ENCODE assay signal across 8 cellular contexts in the genomic region with DNA sequence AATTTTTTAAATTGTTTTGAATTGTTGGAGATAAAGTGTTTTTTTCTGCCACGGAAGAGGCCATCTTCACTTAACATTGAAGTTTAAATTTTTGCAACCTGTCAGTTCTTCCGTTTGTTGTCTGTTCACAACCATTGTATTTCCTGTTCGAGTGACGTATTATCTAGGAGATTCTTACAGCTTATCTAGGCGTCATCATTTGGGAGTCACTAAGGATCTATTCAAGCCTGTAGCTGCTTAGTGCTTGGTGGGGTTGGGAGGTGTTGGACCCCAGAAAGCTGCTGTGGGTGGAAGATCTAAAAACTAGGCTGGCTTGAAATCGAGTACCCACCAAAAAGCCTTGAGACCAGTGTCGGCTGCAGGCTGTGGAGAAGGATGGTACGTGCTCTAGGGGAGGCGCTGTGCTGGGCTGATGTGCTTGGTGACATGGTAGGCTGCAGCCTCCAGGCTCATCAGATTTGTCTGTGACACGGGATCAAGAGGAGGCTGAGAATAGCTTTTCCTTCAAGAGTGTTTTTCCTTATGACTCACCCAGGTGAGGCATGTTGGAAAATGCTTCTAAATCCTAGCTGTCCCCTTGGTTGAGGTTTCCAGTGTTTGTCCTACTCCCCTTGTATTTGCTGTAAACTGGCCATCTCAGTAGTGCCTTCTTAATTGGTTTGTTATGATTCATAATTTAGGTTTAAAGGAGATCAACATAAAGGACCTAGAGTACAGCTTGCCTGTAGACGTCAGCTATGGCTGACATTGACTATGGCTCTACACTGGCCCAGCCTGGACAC. TPM values are rescaled to one million over a fixed set of nuclear protein-coding genes. Genes with fewer than 3 reads are reported as not detected.
DNase-seq lines count a peak whose midpoint lies in the region; ATAC-seq and TF ChIP-seq lines count a peak whose summit lies in the region.

No MANE protein-coding gene starts in this region.

- BruUV-seq in PC-9 (replicated peaks; lab: Mats Ljungman, UMichigan): no TSS peak

- no peaks in the 10 kb centered on the region for H4K20me1 ChIP-seq in PC-9 (ENCODE audit: insufficient read depth)

- H3K9me3 Mint-ChIP-seq in nephron progenitor cell: no peaks in the 10 kb centered on the region

- no peaks in the 10 kb centered on the region for H3K9me2 ChIP-seq in PC-9 (ENCODE audit: insufficient read depth)

- H3F3A ChIP-seq in PC-9 (ENCODE audit: insufficient read depth, low read depth): no peaks in the 10 kb centered on the region

- H3K4me1 Mint-ChIP-seq in nephron progenitor cell: peaks cover 12% of the 10 kb centered on the region

- DNase-seq in effector memory CD4-positive, alpha-beta T cell: peak in 1 of 3 donors; percentile 32
- no peak for DNase-seq in nephron progenitor cell
- DNase-seq in ACHN: no peak
- no peak for DNase-seq in PC-9
- DNase-seq in ecto neural progenitor cell (ENCODE audit: low spot score): no peak

- H3K4me2 ChIP-seq in PC-9: no peak overlapping the region

- H3K36me3 Mint-ChIP-seq in nephron progenitor cell (ENCODE audit: low read depth): peaks cover 6% of the 10 kb centered on the region

- no peaks in the 10 kb centered on the region for H3K27me3 Mint-ChIP-seq in nephron progenitor cell (ENCODE audit: low read depth, poor library complexity)

- peak overlapping the region; percentile 27 for H3K4me3 ChIP-seq in effector memory CD4-positive, alpha-beta T cell (ENCODE audit: insufficient read depth, low read depth, low read length, poor library complexity, severe bottlenecking)
- H3K4me3 ChIP-seq in PC-9: no peak overlapping the region

- peaks cover 18% of the 10 kb centered on the region for H3K36me3 ChIP-seq in effector memory CD4-positive, alpha-beta T cell (ENCODE audit: control insufficient read depth, insufficient read depth, low read length)
- H3K36me3 ChIP-seq in PC-9 (ENCODE audit: low read depth): 0 out of 2 replicates have a peak, but pooled peaks cover 4% of the 10 kb centered on the region

- intact Hi-C loops in PC-9 (cut with micrococcal nuclease; ENCODE audit: unreplicated experiment): loop anchor here (1.0 kb wide), 2 partner anchors 83 to 141 kb away; a partner anchor contains a TSS

- POLR2A ChIA-PET in PC-9 (lab: Charles Lee; ENCODE audit: unreplicated experiment): interaction anchor here (0.6 to 0.7 kb wide), 2 partner anchors 56 to 302 kb away, joined by 4 read pairs; a partner anchor contains a TSS

- no peaks in the 10 kb centered on the region for H3K79me2 ChIP-seq in PC-9 (ENCODE audit: low read depth)

- H2AFZ ChIP-seq in PC-9: no peak overlapping the region

- TF ChIP-seq CTCF in VCaP (conservative IDR thresholded peaks at IDR 0.05) (no peak), nephron progenitor cell (IDR thresholded peaks at IDR 0.05) (no peak), PC-9 (conservative IDR thresholded peaks at IDR 0.05) (no peak)

- ATAC-seq in HG02571 (IDR thresholded peaks at IDR 0.05; ENCODE audit: unreplicated experiment) (peak; percentile 10), GM19452 (IDR thresholded peaks at IDR 0.05; ENCODE audit: unreplicated experiment) (no peak)

- H3K4me3 Mint-ChIP-seq in nephron progenitor cell: no peak overlapping the region

- H3K27ac ChIP-seq in VCaP (peak overlapping the region; percentile 40), PC-9 (no peak overlapping the region)
- peak overlapping the region; percentile 63 for H3K27ac ChIP-seq in effector memory CD4-positive, alpha-beta T cell (ENCODE audit: insufficient read depth, low read length, poor library complexity, severe bottlenecking)

- H3K4me1 ChIP-seq in effector memory CD4-positive, alpha-beta T cell (ENCODE audit: control insufficient read depth, insufficient read depth, low read length, poor library complexity, severe bottlenecking): no peaks in the 10 kb centered on the region
- no peaks in the 10 kb centered on the region for H3K4me1 ChIP-seq in PC-9 (replicated peaks; ENCODE audit: insufficient read depth)

- H3K27ac Mint-ChIP-seq in nephron progenitor cell: peak overlapping the region; percentile 10

- H3K27me3 ChIP-seq in effector memory CD4-positive, alpha-beta T cell (replicated peaks; ENCODE audit: control insufficient read depth, insufficient read depth, low read length, poor library complexity, severe bottlenecking): no peaks in the 10 kb centered on the region
- H3K27me3 ChIP-seq in PC-9 (ENCODE audit: insufficient read depth, low read depth): no peaks in the 10 kb centered on the region

- CTCF ChIA-PET in PC-9 (lab: Charles Lee): interaction anchor here (1.2 kb wide), 1 partner anchor 162 kb away, joined by 6 read pairs; no protein-coding TSS in a partner anchor

- H3K9me3 ChIP-seq in effector memory CD4-positive, alpha-beta T cell (ENCODE audit: control insufficient read depth, low read length): no peaks in the 10 kb centered on the region
- no peaks in the 10 kb centered on the region for H3K9me3 ChIP-seq in PC-9 (ENCODE audit: insufficient read depth, low read depth)

- in situ Hi-C loops in ACHN (cut with HindIII; ENCODE audit: low pct_ligation_motif_present, low pct_unique_long_range_greater_than_20kb, low sequenced_read_pairs): no loop called here

RNA-seq across cellular contexts. Expression of a gene that starts 57.8 kb away (rescaled TPM):
- total RNA-seq in PC-9 (2021): 13.6 and 14.6 TPM in 2 replicates
